Comparison of ENCODE assay signal across 2 cellular contexts in genomic region chr1:158014702-158015320, GRCh38.
TF ChIP-seq lines count a peak whose summit lies in the region.

No MANE protein-coding gene starts in this region.

TF ChIP-seq in SK-N-SH, 30 proteins besides CTCF, POLR2A, EP300 and RAD21:
- TF ChIP-seq GABPA (IDR thresholded peaks at IDR 0.05; ENCODE audit: low read depth) (no peak), EZH2phosphoT487 (IDR thresholded peaks at IDR 0.05; ENCODE audit: borderline replicate concordance, low read depth) (no peak), YY1 (IDR thresholded peaks at IDR 0.05; ENCODE audit: low read depth) (no peak), FOSL2 (IDR thresholded peaks at IDR 0.05; ENCODE audit: borderline replicate concordance, low read depth) (no peak), SIN3A (IDR thresholded peaks at IDR 0.05; ENCODE audit: borderline replicate concordance, low read depth, low read length) (no peak), TEAD4 (IDR thresholded peaks at IDR 0.05; ENCODE audit: borderline replicate concordance, insufficient read depth) (no peak), PBX3 (IDR thresholded peaks at IDR 0.05) (no peak)
- TF ChIP-seq, protein P1, sequence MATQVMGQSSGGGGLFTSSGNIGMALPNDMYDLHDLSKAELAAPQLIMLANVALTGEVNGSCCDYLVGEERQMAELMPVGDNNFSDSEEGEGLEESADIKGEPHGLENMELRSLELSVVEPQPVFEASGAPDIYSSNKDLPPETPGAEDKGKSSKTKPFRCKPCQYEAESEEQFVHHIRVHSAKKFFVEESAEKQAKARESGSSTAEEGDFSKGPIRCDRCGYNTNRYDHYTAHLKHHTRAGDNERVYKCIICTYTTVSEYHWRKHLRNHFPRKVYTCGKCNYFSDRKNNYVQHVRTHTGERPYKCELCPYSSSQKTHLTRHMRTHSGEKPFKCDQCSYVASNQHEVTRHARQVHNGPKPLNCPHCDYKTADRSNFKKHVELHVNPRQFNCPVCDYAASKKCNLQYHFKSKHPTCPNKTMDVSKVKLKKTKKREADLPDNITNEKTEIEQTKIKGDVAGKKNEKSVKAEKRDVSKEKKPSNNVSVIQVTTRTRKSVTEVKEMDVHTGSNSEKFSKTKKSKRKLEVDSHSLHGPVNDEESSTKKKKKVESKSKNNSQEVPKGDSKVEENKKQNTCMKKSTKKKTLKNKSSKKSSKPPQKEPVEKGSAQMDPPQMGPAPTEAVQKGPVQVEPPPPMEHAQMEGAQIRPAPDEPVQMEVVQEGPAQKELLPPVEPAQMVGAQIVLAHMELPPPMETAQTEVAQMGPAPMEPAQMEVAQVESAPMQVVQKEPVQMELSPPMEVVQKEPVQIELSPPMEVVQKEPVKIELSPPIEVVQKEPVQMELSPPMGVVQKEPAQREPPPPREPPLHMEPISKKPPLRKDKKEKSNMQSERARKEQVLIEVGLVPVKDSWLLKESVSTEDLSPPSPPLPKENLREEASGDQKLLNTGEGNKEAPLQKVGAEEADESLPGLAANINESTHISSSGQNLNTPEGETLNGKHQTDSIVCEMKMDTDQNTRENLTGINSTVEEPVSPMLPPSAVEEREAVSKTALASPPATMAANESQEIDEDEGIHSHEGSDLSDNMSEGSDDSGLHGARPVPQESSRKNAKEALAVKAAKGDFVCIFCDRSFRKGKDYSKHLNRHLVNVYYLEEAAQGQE (IDR thresholded peaks at IDR 0.05; ENCODE audit: low read depth, low read length): no peak
- TF ChIP-seq, protein P2, sequence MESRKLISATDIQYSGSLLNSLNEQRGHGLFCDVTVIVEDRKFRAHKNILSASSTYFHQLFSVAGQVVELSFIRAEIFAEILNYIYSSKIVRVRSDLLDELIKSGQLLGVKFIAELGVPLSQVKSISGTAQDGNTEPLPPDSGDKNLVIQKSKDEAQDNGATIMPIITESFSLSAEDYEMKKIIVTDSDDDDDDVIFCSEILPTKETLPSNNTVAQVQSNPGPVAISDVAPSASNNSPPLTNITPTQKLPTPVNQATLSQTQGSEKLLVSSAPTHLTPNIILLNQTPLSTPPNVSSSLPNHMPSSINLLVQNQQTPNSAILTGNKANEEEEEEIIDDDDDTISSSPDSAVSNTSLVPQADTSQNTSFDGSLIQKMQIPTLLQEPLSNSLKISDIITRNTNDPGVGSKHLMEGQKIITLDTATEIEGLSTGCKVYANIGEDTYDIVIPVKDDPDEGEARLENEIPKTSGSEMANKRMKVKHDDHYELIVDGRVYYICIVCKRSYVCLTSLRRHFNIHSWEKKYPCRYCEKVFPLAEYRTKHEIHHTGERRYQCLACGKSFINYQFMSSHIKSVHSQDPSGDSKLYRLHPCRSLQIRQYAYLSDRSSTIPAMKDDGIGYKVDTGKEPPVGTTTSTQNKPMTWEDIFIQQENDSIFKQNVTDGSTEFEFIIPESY (IDR thresholded peaks at IDR 0.05; ENCODE audit: borderline replicate concordance, low read depth): no peak

TF ChIP-seq in SK-N-SH treated with all-trans-retinoic acid at 6 μM for 48 hours, 23 proteins besides CTCF, POLR2A, EP300 and RAD21:
- TF ChIP-seq ZFP30 (CRISPR knock-in tag; IDR thresholded peaks at IDR 0.05): no peak
- TF ChIP-seq CSDC2 (CRISPR knock-in tag; IDR thresholded peaks at IDR 0.05): no peak
- TF ChIP-seq, protein P3, sequence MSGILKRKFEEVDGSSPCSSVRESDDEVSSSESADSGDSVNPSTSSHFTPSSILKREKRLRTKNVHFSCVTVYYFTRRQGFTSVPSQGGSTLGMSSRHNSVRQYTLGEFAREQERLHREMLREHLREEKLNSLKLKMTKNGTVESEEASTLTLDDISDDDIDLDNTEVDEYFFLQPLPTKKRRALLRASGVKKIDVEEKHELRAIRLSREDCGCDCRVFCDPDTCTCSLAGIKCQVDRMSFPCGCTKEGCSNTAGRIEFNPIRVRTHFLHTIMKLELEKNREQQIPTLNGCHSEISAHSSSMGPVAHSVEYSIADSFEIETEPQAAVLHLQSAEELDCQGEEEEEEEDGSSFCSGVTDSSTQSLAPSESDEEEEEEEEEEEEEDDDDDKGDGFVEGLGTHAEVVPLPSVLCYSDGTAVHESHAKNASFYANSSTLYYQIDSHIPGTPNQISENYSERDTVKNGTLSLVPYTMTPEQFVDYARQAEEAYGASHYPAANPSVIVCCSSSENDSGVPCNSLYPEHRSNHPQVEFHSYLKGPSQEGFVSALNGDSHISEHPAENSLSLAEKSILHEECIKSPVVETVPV (CRISPR knock-in tag; IDR thresholded peaks at IDR 0.05): no peak
- TF ChIP-seq, protein P4, sequence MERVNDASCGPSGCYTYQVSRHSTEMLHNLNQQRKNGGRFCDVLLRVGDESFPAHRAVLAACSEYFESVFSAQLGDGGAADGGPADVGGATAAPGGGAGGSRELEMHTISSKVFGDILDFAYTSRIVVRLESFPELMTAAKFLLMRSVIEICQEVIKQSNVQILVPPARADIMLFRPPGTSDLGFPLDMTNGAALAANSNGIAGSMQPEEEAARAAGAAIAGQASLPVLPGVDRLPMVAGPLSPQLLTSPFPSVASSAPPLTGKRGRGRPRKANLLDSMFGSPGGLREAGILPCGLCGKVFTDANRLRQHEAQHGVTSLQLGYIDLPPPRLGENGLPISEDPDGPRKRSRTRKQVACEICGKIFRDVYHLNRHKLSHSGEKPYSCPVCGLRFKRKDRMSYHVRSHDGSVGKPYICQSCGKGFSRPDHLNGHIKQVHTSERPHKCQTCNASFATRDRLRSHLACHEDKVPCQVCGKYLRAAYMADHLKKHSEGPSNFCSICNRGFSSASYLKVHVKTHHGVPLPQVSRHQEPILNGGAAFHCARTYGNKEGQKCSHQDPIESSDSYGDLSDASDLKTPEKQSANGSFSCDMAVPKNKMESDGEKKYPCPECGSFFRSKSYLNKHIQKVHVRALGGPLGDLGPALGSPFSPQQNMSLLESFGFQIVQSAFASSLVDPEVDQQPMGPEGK (CRISPR knock-in tag; IDR thresholded peaks at IDR 0.05; ENCODE audit: borderline replicate concordance): no peak
- no peak for TF ChIP-seq TCF4 (CRISPR knock-in tag; IDR thresholded peaks at IDR 0.05; ENCODE audit: borderline replicate concordance)
- no peak for TF ChIP-seq ESRRG (CRISPR knock-in tag; IDR thresholded peaks at IDR 0.05)
- TF ChIP-seq OSR1 (CRISPR knock-in tag; IDR thresholded peaks at IDR 0.05): no peak
- TF ChIP-seq ISL1 (CRISPR knock-in tag; IDR thresholded peaks at IDR 0.05): no peak
- TF ChIP-seq SNAI2 (CRISPR knock-in tag; IDR thresholded peaks at IDR 0.05): no peak
- no peak for TF ChIP-seq TSHZ2 (CRISPR knock-in tag; IDR thresholded peaks at IDR 0.05)
- TF ChIP-seq ZNF70 (CRISPR knock-in tag; IDR thresholded peaks at IDR 0.05): no peak
- TF ChIP-seq GLIS3 (CRISPR knock-in tag; IDR thresholded peaks at IDR 0.05): no peak
- TF ChIP-seq RARB (CRISPR knock-in tag; IDR thresholded peaks at IDR 0.05): no peak
- no peak for TF ChIP-seq ZFP3 (CRISPR knock-in tag; IDR thresholded peaks at IDR 0.05)
- TF ChIP-seq BACH2 (CRISPR knock-in tag; IDR thresholded peaks at IDR 0.05; ENCODE audit: borderline replicate concordance): no peak
- TF ChIP-seq ARNTL (CRISPR knock-in tag; IDR thresholded peaks at IDR 0.05; ENCODE audit: borderline replicate concordance, low read depth): no peak
- no peak for TF ChIP-seq PPARA (CRISPR knock-in tag; IDR thresholded peaks at IDR 0.05; ENCODE audit: borderline replicate concordance)
- TF ChIP-seq ZC3H10 (CRISPR knock-in tag; IDR thresholded peaks at IDR 0.05): no peak
- no peak for TF ChIP-seq ZNF565 (CRISPR knock-in tag; conservative IDR thresholded peaks at IDR 0.05; ENCODE audit: low read depth)
